9 cellular contexts compared by ENCODE assay signal in the genomic region with DNA sequence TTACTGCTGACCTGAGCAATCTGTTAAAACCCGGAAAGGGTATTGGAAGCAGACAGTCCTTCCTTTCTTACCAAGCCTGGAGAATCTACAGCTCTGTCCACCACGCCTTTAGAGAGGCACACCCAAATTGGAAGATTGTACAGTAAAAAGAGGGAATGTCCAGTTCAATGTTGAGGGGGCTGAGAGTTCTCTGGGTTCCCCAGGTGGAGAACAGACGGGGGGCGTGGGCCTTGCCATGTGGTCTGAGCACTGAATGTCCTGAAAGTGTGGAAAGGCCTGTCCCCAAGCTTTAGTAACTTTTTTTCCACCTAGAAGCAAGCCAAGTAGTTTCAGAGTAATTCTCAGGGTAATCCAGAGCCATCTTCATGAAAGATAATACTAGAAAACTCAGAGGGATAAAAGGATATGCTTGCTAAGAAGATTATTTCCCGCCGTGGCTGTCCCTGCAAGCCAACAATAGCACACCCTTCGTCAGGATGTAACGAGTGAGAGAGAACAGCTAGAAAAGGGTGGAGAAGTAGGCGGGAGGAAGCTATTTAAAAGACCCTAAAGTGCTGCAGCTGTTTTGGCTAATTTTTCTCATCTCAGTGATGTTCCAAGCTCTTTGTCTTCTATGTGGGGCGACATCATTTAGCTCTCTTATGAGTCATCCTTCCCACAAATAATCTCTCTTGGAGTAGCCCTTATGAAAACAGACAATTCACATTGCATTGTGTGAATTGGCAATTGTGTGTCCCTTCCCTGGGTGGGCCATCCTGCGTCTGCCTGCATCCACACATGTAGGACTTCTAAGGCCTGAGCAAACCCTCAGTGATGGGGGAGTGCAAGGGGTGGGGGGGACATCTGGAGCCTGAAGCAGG.
DNase-seq lines count a peak whose midpoint lies in the region; ATAC-seq and TF ChIP-seq lines count a peak whose summit lies in the region.
"Had no signal": no experiment of that assay in that cellular context is flagged by ENCODE, and none has a peak within 500 bp of the region (broad histone marks: within the 10 kb centered on the region; RNA-seq: fewer than 3 reads in every experiment).

No MANE protein-coding gene starts in this region.

- POLR2A ChIA-PET in PC-3 (lab: Charles Lee; ENCODE audit: unreplicated experiment) = interaction anchor here (0.6 kb wide), 1 partner anchor 155 kb away, joined by 3 read pairs; no protein-coding TSS in a partner anchor
- POLR2A ChIA-PET in CD4-positive, alpha-beta T cell (lab: Charles Lee) = interaction anchor here (0.7 kb wide), 1 partner anchor 149 kb away, joined by 3 read pairs; no protein-coding TSS in a partner anchor

- DNase-seq in Daoy (ENCODE audit: low read depth) (peak; percentile 54), PC-3 (peak; percentile 58), fibroblast of mammary gland (ENCODE audit: low read depth) (peak; percentile 84), osteocyte (ENCODE audit: extremely low spot score, unreplicated experiment) (no peak)
- no peak for DNase-seq in CD4-positive, alpha-beta T cell

- TF ChIP-seq CTCF in PC-3 (conservative IDR thresholded peaks at IDR 0.05; ENCODE audit: low read depth, low read length) (no peak), fibroblast of mammary gland (conservative IDR thresholded peaks at IDR 0.05; ENCODE audit: control insufficient read depth, insufficient read depth, low read depth, low read length) (no peak), osteocyte (IDR thresholded peaks at IDR 0.05) (no peak)
- no peak for TF ChIP-seq CTCF in CD4-positive, alpha-beta T cell (IDR thresholded peaks at IDR 0.05)

- H3K27ac ChIP-seq in PC-3 (ENCODE audit: low read length) = no peak overlapping the region
- no peak overlapping the region for H3K27ac ChIP-seq in CD4-positive, alpha-beta T cell (ENCODE audit: low read depth, low read length)

- H3K4me1 ChIP-seq in PC-3 (ENCODE audit: insufficient read depth, low read length) = peaks cover 9% of the 10 kb centered on the region; the same call in 1 of the 2 replicates

- H3K27me3 Mint-ChIP-seq in osteocyte (ENCODE audit: unreplicated experiment) = no peaks in the 10 kb centered on the region
- no peaks in the 10 kb centered on the region for H3K27me3 Mint-ChIP-seq in CD4-positive, alpha-beta T cell

- H3K9me3 Mint-ChIP-seq in osteocyte (ENCODE audit: unreplicated experiment) = peaks cover 10% of the 10 kb centered on the region
- no peaks in the 10 kb centered on the region for H3K9me3 Mint-ChIP-seq in CD4-positive, alpha-beta T cell
- H3K9me3 Mint-ChIP-seq: WTC11 had no signal

- no peak overlapping the region for H3K4me3 ChIP-seq in PC-3 (ENCODE audit: low read length)
- no peak overlapping the region for H3K4me3 ChIP-seq in fibroblast of mammary gland (ENCODE audit: control insufficient read depth, low read depth, low read length)

- peaks cover under 1% of the 10 kb centered on the region for H3K36me3 Mint-ChIP-seq in osteocyte (ENCODE audit: unreplicated experiment)
- peaks cover 9% of the 10 kb centered on the region for H3K36me3 Mint-ChIP-seq in CD4-positive, alpha-beta T cell (ENCODE audit: low read depth)
- H3K36me3 Mint-ChIP-seq: WTC11 had no signal

- no peaks in the 10 kb centered on the region for H3K27me3 ChIP-seq in PC-3 (ENCODE audit: low read length)
- no peaks in the 10 kb centered on the region for H3K27me3 ChIP-seq in CD4-positive, alpha-beta T cell (ENCODE audit: control insufficient read depth, insufficient read depth, low read length)

- peaks cover 38% of the 10 kb centered on the region for H3K4me1 Mint-ChIP-seq in osteocyte (ENCODE audit: unreplicated experiment)
- H3K4me1 Mint-ChIP-seq in CD4-positive, alpha-beta T cell (ENCODE audit: low read depth) = no peaks in the 10 kb centered on the region
- H3K4me1 Mint-ChIP-seq: WTC11 had no signal

- H3K4me2 ChIP-seq in PC-3 (ENCODE audit: low read length) = no peak overlapping the region

- no peaks in the 10 kb centered on the region for H3K79me2 ChIP-seq in PC-3 (ENCODE audit: low read length)

- intact Hi-C loops in PC-3 (cut with micrococcal nuclease) = no loop called here
- intact Hi-C loops in CD4-positive, alpha-beta T cell (cut with DNase I, micrococcal nuclease) = loop anchor here in 1 of 2 experiments (10.0 kb wide), 1 partner anchor 62 kb away; no protein-coding TSS in a partner anchor

- peak; percentile 94 for ATAC-seq in PC-3
- no peak for ATAC-seq in HG02870 (IDR thresholded peaks at IDR 0.05; ENCODE audit: unreplicated experiment)
- no peak for ATAC-seq in CD4-positive, alpha-beta T cell (ENCODE audit: poor library complexity)
- no peak for ATAC-seq in GM19351 (IDR thresholded peaks at IDR 0.05; ENCODE audit: unreplicated experiment)
- ATAC-seq in HG03097 (IDR thresholded peaks at IDR 0.05; ENCODE audit: low FRiP score, unreplicated experiment) = no peak
- ATAC-seq: WTC11 had no signal

- H3K27ac Mint-ChIP-seq in osteocyte (ENCODE audit: unreplicated experiment) = peak overlapping the region; percentile 86
- H3K27ac Mint-ChIP-seq in CD4-positive, alpha-beta T cell = no peak overlapping the region
- H3K27ac Mint-ChIP-seq: WTC11 had no signal

- H3K36me3 ChIP-seq in PC-3 (ENCODE audit: low read depth, low read length) = 0 out of 2 replicates have a peak, but pooled peaks cover 5% of the 10 kb centered on the region

- H4K20me1 ChIP-seq in PC-3 (ENCODE audit: low read length) = no peaks in the 10 kb centered on the region

- H3K9ac ChIP-seq in PC-3 (ENCODE audit: low read length) = no peak overlapping the region

- BruUV-seq in PC-3 (replicated peaks; lab: Mats Ljungman, UMichigan) = no TSS peak

- no peak overlapping the region for H2AFZ ChIP-seq in PC-3 (ENCODE audit: low read length)

- H3K4me3 Mint-ChIP-seq in osteocyte (ENCODE audit: unreplicated experiment) = no peak overlapping the region
- no peak overlapping the region for H3K4me3 Mint-ChIP-seq in CD4-positive, alpha-beta T cell
- H3K4me3 Mint-ChIP-seq: WTC11 had no signal

- H3F3A ChIP-seq in PC-3 (ENCODE audit: low read length, unreplicated experiment) = no peaks in the 10 kb centered on the region

- H3K9me3 ChIP-seq in PC-3 (ENCODE audit: low read length) = no peaks in the 10 kb centered on the region
- H3K9me3 ChIP-seq in CD4-positive, alpha-beta T cell (ENCODE audit: control insufficient read depth, low read length) = no peaks in the 10 kb centered on the region

- H3K9me2 ChIP-seq in PC-3 (replicated peaks; ENCODE audit: low read length) = no peaks in the 10 kb centered on the region

- CTCF ChIA-PET in PC-3 (lab: Charles Lee) = interaction anchor here (0.7 kb wide), 2 partner anchors 86 to 87 kb away, joined by 3 to 6 read pairs; no protein-coding TSS in a partner anchor
- CTCF ChIA-PET in CD4-positive, alpha-beta T cell (lab: Charles Lee) = no interaction called here

Comparison
In these comparisons a context has a peak if more than half of its experiments do, and no peak if none do; other contexts are left out.
1. DNase-seq: peak in Daoy (single experiment), PC-3 (single experiment) and fibroblast of mammary gland (single experiment); none in osteocyte (single experiment) and CD4-positive, alpha-beta T cell (0 of 10).